ENCODE assay signal across 8 cellular contexts in genomic region chr14:94548999-94549985, GRCh38. TPM values are rescaled to one million over a fixed set of nuclear protein-coding genes. Genes with fewer than 3 reads are reported as not detected.
DNase-seq lines count a peak whose midpoint lies in the region; ATAC-seq and TF ChIP-seq lines count a peak whose summit lies in the region.

No MANE protein-coding gene starts in this region.

- WGBS in GM23248 (ENCODE audit: low coverage in 1 of 2, low lambda C conversion rate in 2 of 2, missing lambda C conversion rate in 2 of 2), 2 experiments: 17 to 18% methylated on average over 24 of the region's 24 CpGs

- H3K27ac ChIP-seq in GM23248 (no peak overlapping the region), fibroblast of lung (ENCODE audit: insufficient read depth, low read length) (no peak overlapping the region), neutrophil (no peak overlapping the region)

- H2AFZ ChIP-seq in GM23248 (no peak overlapping the region), fibroblast of lung (ENCODE audit: low read length) (no peak overlapping the region)

- peaks cover 10% of the 10 kb centered on the region for H3K36me3 Mint-ChIP-seq in Calu3 (ENCODE audit: insufficient read depth, unreplicated experiment)
- no peaks in the 10 kb centered on the region for H3K36me3 Mint-ChIP-seq in type B pancreatic cell

- DNase-seq in Calu3 (peak; percentile 77), GM23248 (peak; percentile 54), NCI-H345 treated with DMSO at 0.1 percent for 48 hours (lab: John Stamatoyannopoulos, UW; ENCODE audit: unreplicated experiment) (peak; percentile 10), activated T-cell treated with anti-CD3 and anti-CD28 coated beads for 24 hours (ENCODE audit: low read depth) (peak; percentile 35), fibroblast of lung (ENCODE audit: low read depth in 2 of 2) (peak; percentile 25 to 49), type B pancreatic cell (ENCODE audit: extremely low spot score, unreplicated experiment) (peak; percentile 84)

- H3K9me2 ChIP-seq in GM23248 (ENCODE audit: insufficient read depth): no peaks in the 10 kb centered on the region

- H3K4me3 ChIP-seq in GM23248 (no peak overlapping the region), fibroblast of lung (replicated peaks in 1 of 4; ENCODE audit: control extremely low read depth in 1 of 4, insufficient read depth in 1 of 4, low read depth in 3 of 4, low read length in 4 of 4) (no peak overlapping the region), neutrophil (ENCODE audit: low read depth in 1 of 2, low read length in 1 of 2) (no peak overlapping the region)

- H3K4me2 ChIP-seq in GM23248 (ENCODE audit: unreplicated experiment) (no peak overlapping the region), fibroblast of lung (ENCODE audit: extremely low read depth, insufficient read depth, low read length) (no peak overlapping the region)

- no peak overlapping the region for H3K4me3 Mint-ChIP-seq in Calu3 (ENCODE audit: low read depth, unreplicated experiment)
- no peak overlapping the region for H3K4me3 Mint-ChIP-seq in type B pancreatic cell

- H3K27ac Mint-ChIP-seq in Calu3 (ENCODE audit: unreplicated experiment): no peak overlapping the region
- H3K27ac Mint-ChIP-seq in type B pancreatic cell: no peak overlapping the region

- intact Hi-C loops in Calu3 (cut with micrococcal nuclease; ENCODE audit: unreplicated experiment): loop anchor here (1.0 kb wide), 1 partner anchor 115 kb away; no protein-coding TSS in a partner anchor

- H3K4me1 ChIP-seq in GM23248 (ENCODE audit: insufficient read depth) (no peaks in the 10 kb centered on the region), fibroblast of lung (ENCODE audit: control insufficient read depth, extremely low read depth, insufficient read depth, low read length) (no peaks in the 10 kb centered on the region), neutrophil (ENCODE audit: control insufficient read depth in 1 of 2, insufficient read depth in 1 of 2, low read depth in 1 of 2, low read length in 1 of 2) (no peaks in the 10 kb centered on the region)

- BruUV-seq in Calu3 (replicated peaks; lab: Mats Ljungman, UMichigan): no TSS peak

- H3K79me2 ChIP-seq in GM23248 (ENCODE audit: insufficient read depth) (no peaks in the 10 kb centered on the region), fibroblast of lung (ENCODE audit: control insufficient read depth, insufficient read depth, low read length) (no peaks in the 10 kb centered on the region)

- in situ Hi-C loops in GM23248 (cut with MboI): no loop called here

- no peaks in the 10 kb centered on the region for H3F3A ChIP-seq in GM23248 (ENCODE audit: insufficient read depth)

- H3K27me3 Mint-ChIP-seq in Calu3 (ENCODE audit: unreplicated experiment) (no peaks in the 10 kb centered on the region), type B pancreatic cell (peaks cover 18% of the 10 kb centered on the region)

- H3K9me3 Mint-ChIP-seq in Calu3 (ENCODE audit: low read depth, unreplicated experiment) (peaks cover 16% of the 10 kb centered on the region), type B pancreatic cell (peaks cover 5% of the 10 kb centered on the region)

- TF ChIP-seq CTCF in Calu3 (IDR thresholded peaks at IDR 0.05; ENCODE audit: unreplicated experiment): peak; percentile 88
- peak; percentile 82 to 85 for TF ChIP-seq CTCF in fibroblast of lung (conservative IDR thresholded peaks at IDR 0.05 in 1 of 2, IDR thresholded peaks at IDR 0.05 in 1 of 2; ENCODE audit: low read depth in 1 of 2, low read length in 2 of 2)
- peak; percentile 70 for TF ChIP-seq CTCF in neutrophil (IDR thresholded peaks at IDR 0.05)
- TF ChIP-seq CTCF in type B pancreatic cell (conservative IDR thresholded peaks at IDR 0.05): peak; percentile 97

- no peaks in the 10 kb centered on the region for H3K36me3 ChIP-seq in GM23248 (ENCODE audit: low read depth)
- no peaks in the 10 kb centered on the region for H3K36me3 ChIP-seq in fibroblast of lung (ENCODE audit: control insufficient read depth, insufficient read depth, low read length)
- H3K36me3 ChIP-seq in neutrophil: no peaks in the 10 kb centered on the region

- CTCF ChIA-PET in Calu3 (lab: Charles Lee): interaction anchor here (0.6 to 1.2 kb wide), 6 partner anchors 8 to 225 kb away, joined by 3 to 11 read pairs (median 5); no protein-coding TSS in a partner anchor

- no peak for ATAC-seq in GM21737 (IDR thresholded peaks at IDR 0.05; ENCODE audit: unreplicated experiment)

- H3K4me1 Mint-ChIP-seq in Calu3 (ENCODE audit: low read depth, unreplicated experiment) (no peaks in the 10 kb centered on the region), type B pancreatic cell (ENCODE audit: unreplicated experiment) (no peaks in the 10 kb centered on the region)

- H3K27me3 ChIP-seq in GM23248 (replicated peaks; ENCODE audit: insufficient read depth): no peaks in the 10 kb centered on the region; the same call in 1 of the 2 replicates
- no peaks in the 10 kb centered on the region for H3K27me3 ChIP-seq in fibroblast of lung (ENCODE audit: control insufficient read depth, insufficient read depth, low read length)
- H3K27me3 ChIP-seq in neutrophil: peaks cover 11% of the 10 kb centered on the region

- no peaks in the 10 kb centered on the region for H3K9me3 ChIP-seq in GM23248 (ENCODE audit: low read depth)
- H3K9me3 ChIP-seq in fibroblast of lung (ENCODE audit: control insufficient read depth, insufficient read depth, low read depth, low read length): no peaks in the 10 kb centered on the region
- H3K9me3 ChIP-seq in neutrophil: no peaks in the 10 kb centered on the region

- H4K20me1 ChIP-seq in GM23248 (ENCODE audit: insufficient read depth) (no peaks in the 10 kb centered on the region), fibroblast of lung (ENCODE audit: control insufficient read depth, extremely low read depth, insufficient read depth, low read length) (no peaks in the 10 kb centered on the region)

- no peak overlapping the region for H3K9ac ChIP-seq in GM23248
- H3K9ac ChIP-seq in fibroblast of lung (ENCODE audit: insufficient read depth, low read length): no peak overlapping the region

RNA-seq across cellular contexts. Expression of gene SERPINA4, which starts 11.9 kb away (rescaled TPM):
- total RNA-seq in Calu3 (2022) (9.8 and 17.3 TPM in 2 replicates), fibroblast of lung (not detected in 2 replicates), type B pancreatic cell (ENCODE audit: low replicate concordance) (1.4 TPM in 2 replicates)
- not detected in 2 replicates for total RNA-seq in GM23248 (2014; rRNA removed; shearing (Covaris generic))
- polyA plus RNA-seq in GM23248 (2016; fragmentation: Nextera tagmentation; extraction: Ambion mirVana) (not detected in 2 replicates), fibroblast of lung (not detected in 2 replicates)
- not detected in 2 replicates for polyA plus RNA-seq in fibroblast of lung (2012)
- polyA minus RNA-seq in fibroblast of lung (ENCODE audit: low replicate concordance): not detected in 2 replicates

RNA-seq across cellular contexts. Expression of gene SERPINA5, which starts 31.9 kb away (rescaled TPM):
- total RNA-seq in Calu3 (2022) (20.7 and 21.6 TPM in 2 replicates), fibroblast of lung (not detected in 2 replicates), type B pancreatic cell (ENCODE audit: low replicate concordance) (4.9 and 7.7 TPM in 2 replicates)
- total RNA-seq in GM23248 (2014; rRNA removed; shearing (Covaris generic)): not detected in 2 replicates
- polyA plus RNA-seq in GM23248 (2016; fragmentation: Nextera tagmentation; extraction: Ambion mirVana) (not detected in 2 replicates), fibroblast of lung (not detected in 2 replicates)
- not detected in 2 replicates for polyA plus RNA-seq in fibroblast of lung (2012)
- 10.9 TPM in 1 of 2 replicates, not detected in the other for polyA minus RNA-seq in fibroblast of lung (ENCODE audit: low replicate concordance)

RNA-seq across cellular contexts. Expression of gene SERPINA12, which starts 40.0 kb away (rescaled TPM):
- not detected in 2 replicates for total RNA-seq in Calu3 (2022)
- not detected in 2 replicates for total RNA-seq in GM23248 (2014; rRNA removed; shearing (Covaris generic))
- polyA plus RNA-seq in GM23248 (2016; fragmentation: Nextera tagmentation; extraction: Ambion mirVana): not detected in 2 replicates
- not detected in 2 replicates for total RNA-seq in fibroblast of lung
- polyA plus RNA-seq in fibroblast of lung: not detected in 2 replicates
- not detected in 2 replicates for polyA plus RNA-seq in fibroblast of lung (2012)
- not detected in 2 replicates for polyA minus RNA-seq in fibroblast of lung (ENCODE audit: low replicate concordance)
- not detected in 2 replicates for total RNA-seq in type B pancreatic cell (ENCODE audit: low replicate concordance)

Comparison
In these comparisons a context has a peak if more than half of its experiments do, and no peak if none do; other contexts are left out.
1. DNase-seq: peak in every context shown above with its lines; median percentile 84 in type B pancreatic cell; 77 in Calu3; 54 in GM23248; 37 in fibroblast of lung; 35 in activated T-cell treated with anti-CD3 and anti-CD28 coated beads for 24 hours; 10 in NCI-H345 treated with DMSO at 0.1 percent for 48 hours.